In genomic region chr18:58315739-58316215, GRCh38 we compare ENCODE assay signal across 1 cellular context.
TF ChIP-seq lines count a peak whose summit lies in the region.

No MANE protein-coding gene starts in this region.

TF ChIP-seq in HepG2, 621 proteins besides CTCF, POLR2A, EP300 and RAD21 (continued from another document and continues in another):
- no peak for TF ChIP-seq KIAA2018 (CRISPR knock-in tag; IDR thresholded peaks at IDR 0.05; ENCODE audit: borderline replicate concordance)
- no peak for TF ChIP-seq ZBTB2 (CRISPR knock-in tag; IDR thresholded peaks at IDR 0.05; ENCODE audit: low read depth)
- peak; percentile 77 for TF ChIP-seq PPARG (CRISPR knock-in tag; conservative IDR thresholded peaks at IDR 0.05)
- no peak for TF ChIP-seq ZFP41 (CRISPR knock-in tag; IDR thresholded peaks at IDR 0.05; ENCODE audit: borderline replicate concordance)
- TF ChIP-seq TEAD2 (CRISPR knock-in tag; IDR thresholded peaks at IDR 0.05): no peak
- peak; percentile 39 for TF ChIP-seq IKZF5 (CRISPR knock-in tag; IDR thresholded peaks at IDR 0.05)
- TF ChIP-seq GLI4 (CRISPR knock-in tag; IDR thresholded peaks at IDR 0.05; ENCODE audit: borderline replicate concordance): no peak
- peak; percentile 71 for TF ChIP-seq PHF21A (CRISPR knock-in tag; IDR thresholded peaks at IDR 0.05)
- TF ChIP-seq ZGPAT (CRISPR knock-in tag; IDR thresholded peaks at IDR 0.05): peak; percentile 50; the same call in 1 of the 2 replicates
- peak; percentile 77 for TF ChIP-seq PATZ1 (CRISPR knock-in tag; IDR thresholded peaks at IDR 0.05)
- TF ChIP-seq FOXA3 (CRISPR knock-in tag; IDR thresholded peaks at IDR 0.05): peak; percentile 37; the same call in 1 of the 2 replicates
- no peak for TF ChIP-seq ZBTB33 (CRISPR knock-in tag; IDR thresholded peaks at IDR 0.05)
- peak; percentile 61; the same call in 1 of the 2 replicates for TF ChIP-seq ZNF281 (CRISPR knock-in tag; IDR thresholded peaks at IDR 0.05; ENCODE audit: borderline replicate concordance)
- TF ChIP-seq ZNF883 (CRISPR knock-in tag; IDR thresholded peaks at IDR 0.05; ENCODE audit: not compliant biosample characterization): no peak
- TF ChIP-seq GABPA (IDR thresholded peaks at IDR 0.05; ENCODE audit: low read depth, low read length): peak; percentile 29; the same call in 1 of the 2 replicates
- TF ChIP-seq GABPA (CRISPR knock-in tag; IDR thresholded peaks at IDR 0.05; ENCODE audit: low read depth): peak; percentile 70
- no peak for TF ChIP-seq ZFP36L2 (CRISPR knock-in tag; IDR thresholded peaks at IDR 0.05)
- TF ChIP-seq ZNF788 (CRISPR knock-in tag; IDR thresholded peaks at IDR 0.05; ENCODE audit: borderline replicate concordance): peak; percentile 61; the same call in 1 of the 2 replicates
- TF ChIP-seq RARA (CRISPR knock-in tag; IDR thresholded peaks at IDR 0.05): peak; percentile 81
- no peak for TF ChIP-seq HNRNPH1 (optimal IDR thresholded peaks at IDR 0.05; ENCODE audit: low read depth, low read length)
- TF ChIP-seq HMG20A (CRISPR knock-in tag; IDR thresholded peaks at IDR 0.05; ENCODE audit: borderline replicate concordance): peak; percentile 62; the same call in 1 of the 2 replicates
- peak; percentile 5; the same call in 1 of the 2 replicates for TF ChIP-seq FOXK2 (IDR thresholded peaks at IDR 0.05)
- no peak for TF ChIP-seq ZBTB3 (CRISPR knock-in tag; IDR thresholded peaks at IDR 0.05; ENCODE audit: borderline replicate concordance, low read depth)
- no peak for TF ChIP-seq ZBTB43 (CRISPR knock-in tag; conservative IDR thresholded peaks at IDR 0.05)
- peak; percentile 23 to 43; a peak in 1 of 4 replicates for TF ChIP-seq MAFK (conservative IDR thresholded peaks at IDR 0.05 in 1 of 2, IDR thresholded peaks at IDR 0.05 in 1 of 2; ENCODE audit: low read length in 2 of 2)
- peak; percentile 45; the same call in 1 of the 2 replicates for TF ChIP-seq HNF4A (CRISPR knock-in tag; IDR thresholded peaks at IDR 0.05)
- no peak for TF ChIP-seq MTF2 (CRISPR knock-in tag; IDR thresholded peaks at IDR 0.05; ENCODE audit: borderline replicate concordance)
- 0 out of 2 replicates have a peak, but pooled peaks have one; percentile 53 for TF ChIP-seq ZNF24 (IDR thresholded peaks at IDR 0.05)
- TF ChIP-seq TAF15 (IDR thresholded peaks at IDR 0.05; ENCODE audit: low read depth, low read length, poor library complexity, severe bottlenecking): no peak
- peak; percentile 39; the same call in 1 of the 2 replicates for TF ChIP-seq MYC (CRISPR knock-in tag; IDR thresholded peaks at IDR 0.05; ENCODE audit: borderline replicate concordance)
- peak in 1 of 2 experiments; percentile 37; a peak in 1 of 4 replicates for TF ChIP-seq NR2F1 (CRISPR knock-in tag; IDR thresholded peaks at IDR 0.05)
- peak; percentile 87 for TF ChIP-seq TBX2 (CRISPR knock-in tag; IDR thresholded peaks at IDR 0.05; ENCODE audit: borderline replicate concordance)
- no peak for TF ChIP-seq ZNF274 (CRISPR knock-in tag; IDR thresholded peaks at IDR 0.05)
- TF ChIP-seq NFRKB (IDR thresholded peaks at IDR 0.05): no peak
- no peak for TF ChIP-seq ZSCAN30 (CRISPR knock-in tag; IDR thresholded peaks at IDR 0.05)
